In genomic region chr1:92838519-92838918, GRCh38 we compare ENCODE assay signal across 15 cellular contexts. TPM values are rescaled to one million over a fixed set of nuclear protein-coding genes. Genes with fewer than 3 reads are reported as not detected.
DNase-seq lines count a peak whose midpoint lies in the region; ATAC-seq and TF ChIP-seq lines count a peak whose summit lies in the region.
"Had no signal": no experiment of that assay in that cellular context is flagged by ENCODE, and none has a peak within 500 bp of the region (broad histone marks: within the 10 kb centered on the region; RNA-seq: fewer than 3 reads in every experiment).

No MANE protein-coding gene starts in this region.

- peak in 1 of 2 donors; percentile 12 for ATAC-seq in activated T-cell treated with anti-CD3 and anti-CD28 coated beads, Interleukin-2, amount 50 U/mL, for 4 hours
- ATAC-seq in central memory CD8-positive, alpha-beta T cell (replicated peaks; ENCODE audit: extremely low read depth, poor library complexity, severe bottlenecking), result no peak
- ATAC-seq in HG03135 (IDR thresholded peaks at IDR 0.05; ENCODE audit: unreplicated experiment) (no peak), mucosa of descending colon (no peak)
- ATAC-seq: pancreas had no signal

- TF ChIP-seq POLR2A in NB4 (IDR thresholded peaks at IDR 0.05; ENCODE audit: extremely low read depth, insufficient read length), result no peak

- H3K9ac ChIP-seq in skeletal muscle satellite cell (ENCODE audit: low read depth, low read length), result no peak overlapping the region
- H3K9ac ChIP-seq: KMS-11 had no signal

- peak overlapping the region; percentile 94 for H3K4me3 Mint-ChIP-seq in activated T-cell treated with anti-CD3 and anti-CD28 coated beads, Interleukin-2, amount 50 U/mL, for 4 hours
- no peak overlapping the region for H3K4me3 Mint-ChIP-seq in central memory CD8-positive, alpha-beta T cell

- H3K27ac Mint-ChIP-seq in central memory CD8-positive, alpha-beta T cell (ENCODE audit: low read depth), result peak overlapping the region; percentile 30

- H3K27me3 Mint-ChIP-seq in activated T-cell treated with anti-CD3 and anti-CD28 coated beads, Interleukin-2, amount 50 U/mL, for 4 hours (ENCODE audit: low read depth), result no peaks in the 10 kb centered on the region
- H3K27me3 Mint-ChIP-seq in central memory CD8-positive, alpha-beta T cell, result no peaks in the 10 kb centered on the region

- H3K4me1 ChIP-seq in skeletal muscle satellite cell (ENCODE audit: control insufficient read depth, insufficient read depth, low read length) (peaks cover 40% of the 10 kb centered on the region), mucosa of descending colon (ENCODE audit: low read depth) (peaks cover 17% of the 10 kb centered on the region)

- H3K36me3 ChIP-seq in skeletal muscle satellite cell (ENCODE audit: insufficient read depth, low read length), result peaks cover 100% of the 10 kb centered on the region
- H3K36me3 ChIP-seq in mucosa of descending colon (ENCODE audit: low read depth), result no peaks in the 10 kb centered on the region

- peak overlapping the region; percentile 32 for H3K4me2 ChIP-seq in skeletal muscle satellite cell (ENCODE audit: low read length)
- H3K4me2 ChIP-seq: KMS-11 had no signal

- no peak for DNase-seq in activated T-cell treated with anti-CD3 and anti-CD28 coated beads, Interleukin-2, amount 50 U/mL, for 4 hours
- DNase-seq in activated T-cell treated with anti-CD3 and anti-CD28 coated beads for 4 hours (no peak), NB4 (ENCODE audit: low read depth) (no peak), NCI-H2227 treated with DMSO at 0.1 percent for 48 hours (lab: John Stamatoyannopoulos, UW) (no peak), mucosa of descending colon (no peak)
- DNase-seq in central memory CD8-positive, alpha-beta T cell (ENCODE audit: low spot score in 2 of 2), result no peak
- DNase-seq: activated CD4-positive, alpha-beta T cell treated with anti-CD3 and anti-CD28 coated beads, Interleukin-2, amount 50 U/mL, for 4 hours; dorsolateral prefrontal cortex; NCI-H2029 treated with DMSO at 0.1 percent for 48 hours; pancreas; testis had no signal

- H3K9me3 Mint-ChIP-seq in activated T-cell treated with anti-CD3 and anti-CD28 coated beads, Interleukin-2, amount 50 U/mL, for 4 hours, result no peaks in the 10 kb centered on the region
- H3K9me3 Mint-ChIP-seq in central memory CD8-positive, alpha-beta T cell, result no peaks in the 10 kb centered on the region

- H3K36me3 Mint-ChIP-seq in activated T-cell treated with anti-CD3 and anti-CD28 coated beads, Interleukin-2, amount 50 U/mL, for 4 hours (ENCODE audit: insufficient read depth), result peaks cover 79% of the 10 kb centered on the region
- peaks cover 97% of the 10 kb centered on the region for H3K36me3 Mint-ChIP-seq in central memory CD8-positive, alpha-beta T cell (ENCODE audit: insufficient read depth)

- no peaks in the 10 kb centered on the region for H3K27me3 ChIP-seq in skeletal muscle satellite cell (ENCODE audit: control insufficient read depth, insufficient read depth, low read length)
- H3K27me3 ChIP-seq: ascending aorta, dorsolateral prefrontal cortex, pancreas, testis had no signal

- TF ChIP-seq CTCF in NB4 (IDR thresholded peaks at IDR 0.05; ENCODE audit: low read depth, low read length) (no peak), mucosa of descending colon (IDR thresholded peaks at IDR 0.05) (no peak)

- H3K4me3 ChIP-seq in NB4 (ENCODE audit: low read depth, low read length) (peak overlapping the region; percentile 98), skeletal muscle satellite cell (ENCODE audit: low read length) (no peak overlapping the region), mucosa of descending colon (no peak overlapping the region)
- H3K4me3 ChIP-seq: ascending aorta, pancreas, testis had no signal

- no peaks in the 10 kb centered on the region for H3K9me3 ChIP-seq in skeletal muscle satellite cell (replicated peaks; ENCODE audit: low read length)
- H3K9me3 ChIP-seq in mucosa of descending colon, result no peaks in the 10 kb centered on the region
- H3K9me3 ChIP-seq: ascending aorta, pancreas, testis had no signal

- intact Hi-C loops in mucosa of descending colon (cut with DNase I, micrococcal nuclease), result no loop called here

- peaks cover 75% of the 10 kb centered on the region for H3K4me1 Mint-ChIP-seq in activated T-cell treated with anti-CD3 and anti-CD28 coated beads, Interleukin-2, amount 50 U/mL, for 4 hours (ENCODE audit: low read depth)
- H3K4me1 Mint-ChIP-seq in central memory CD8-positive, alpha-beta T cell, result peaks cover 69% of the 10 kb centered on the region

RNA-seq across cellular contexts. Expression of gene RPL5, which starts 6.7 kb away (rescaled TPM):
- 1,000 to 10,000 TPM; 1,884 to 1,929 (median 1,900) TPM for total RNA-seq in activated T-cell treated with anti-CD3 and anti-CD28 coated beads, Interleukin-2, amount 50 U/mL, for 4 hours
- 1,301 and 1,416 TPM in 2 replicates for total RNA-seq in skeletal muscle satellite cell (2012; rRNA removed)
- total RNA-seq in mucosa of descending colon, result 100 to 1,000 TPM; 627 to 944 (median 705) TPM

RNA-seq across cellular contexts. Expression of gene EVI5, which starts 53.6 kb away (rescaled TPM):
- total RNA-seq in activated T-cell treated with anti-CD3 and anti-CD28 coated beads, Interleukin-2, amount 50 U/mL, for 4 hours, result 10 to 100 TPM; 28.7 to 32.9 (median 29.8) TPM
- total RNA-seq in skeletal muscle satellite cell (2012; rRNA removed), result 15.5 and 17.7 TPM in 2 replicates
- 10 to 100 TPM; 32.3 to 52.4 (median 33.5) TPM for total RNA-seq in mucosa of descending colon
